3 cellular contexts compared by ENCODE assay signal in genomic region chr2:231489990-231490389, GRCh38.
A peak's percentile ranks its signal among the peaks of the same experiment; 100 is the strongest.
TF ChIP-seq lines count a peak whose summit lies in the region.

No MANE protein-coding gene starts in this region.

TF ChIP-seq in SK-N-SH, 30 proteins besides CTCF, POLR2A, EP300 and RAD21 (continued from another document):
- TF ChIP-seq FOXJ3 (CRISPR knock-in tag; IDR thresholded peaks at IDR 0.05) (no peak), GABPA (IDR thresholded peaks at IDR 0.05; ENCODE audit: low read depth) (no peak), SIN3A (IDR thresholded peaks at IDR 0.05; ENCODE audit: borderline replicate concordance, low read depth, low read length) (no peak), FOXM1 (IDR thresholded peaks at IDR 0.05; ENCODE audit: low read depth) (no peak), RFX5 (IDR thresholded peaks at IDR 0.05; ENCODE audit: low read length) (no peak), SMC3 (IDR thresholded peaks at IDR 0.05; ENCODE audit: low read depth, low read length) (no peak)

TF ChIP-seq in SK-N-SH treated with all-trans-retinoic acid at 6 μM for 48 hours, 23 proteins besides CTCF, POLR2A, EP300 and RAD21 (continued from another document):
- TF ChIP-seq CSRNP3 (CRISPR knock-in tag; IDR thresholded peaks at IDR 0.05) (no peak), BACH2 (CRISPR knock-in tag; IDR thresholded peaks at IDR 0.05; ENCODE audit: borderline replicate concordance) (no peak), TSHZ2 (CRISPR knock-in tag; IDR thresholded peaks at IDR 0.05) (no peak), ZNF8 (CRISPR knock-in tag; IDR thresholded peaks at IDR 0.05) (no peak), PPARA (CRISPR knock-in tag; IDR thresholded peaks at IDR 0.05; ENCODE audit: borderline replicate concordance) (no peak), POU6F1 (CRISPR knock-in tag; IDR thresholded peaks at IDR 0.05; ENCODE audit: borderline replicate concordance, low read depth) (no peak), OSR1 (CRISPR knock-in tag; IDR thresholded peaks at IDR 0.05) (no peak), ZNF565 (CRISPR knock-in tag; conservative IDR thresholded peaks at IDR 0.05; ENCODE audit: low read depth) (no peak), ISL1 (CRISPR knock-in tag; IDR thresholded peaks at IDR 0.05) (no peak), SNAI2 (CRISPR knock-in tag; IDR thresholded peaks at IDR 0.05) (no peak), ESRRG (CRISPR knock-in tag; IDR thresholded peaks at IDR 0.05) (no peak), CREB5 (CRISPR knock-in tag; IDR thresholded peaks at IDR 0.05; ENCODE audit: low read depth) (no peak), GLIS3 (CRISPR knock-in tag; IDR thresholded peaks at IDR 0.05) (no peak), ZFP30 (CRISPR knock-in tag; IDR thresholded peaks at IDR 0.05) (no peak)

TF ChIP-seq in K562, 482 proteins besides CTCF, POLR2A, EP300 and RAD21:
- TF ChIP-seq KDM4B (IDR thresholded peaks at IDR 0.05; ENCODE audit: borderline replicate concordance in 2 of 2, low read depth in 1 of 2): no peak
- no peak for TF ChIP-seq ZNF274 (IDR thresholded peaks at IDR 0.05; ENCODE audit: borderline replicate concordance, low read depth, low read length)
- no peak for TF ChIP-seq MEIS2 (IDR thresholded peaks at IDR 0.05; ENCODE audit: partially characterized antibody)
- TF ChIP-seq ZNF280A (IDR thresholded peaks at IDR 0.05; ENCODE audit: low read depth, partially characterized antibody): peak; percentile 9
- TF ChIP-seq RFX1 (IDR thresholded peaks at IDR 0.05): no peak
- no peak for TF ChIP-seq ZNF764 (CRISPR knock-in tag; IDR thresholded peaks at IDR 0.05; ENCODE audit: low read depth)
- no peak for TF ChIP-seq CCAR2 (IDR thresholded peaks at IDR 0.05; ENCODE audit: low read depth, low read length)
- TF ChIP-seq ZNF717 (CRISPR knock-in tag; IDR thresholded peaks at IDR 0.05): no peak
- TF ChIP-seq ZBTB33 (CRISPR knock-in tag; IDR thresholded peaks at IDR 0.05): peak; percentile 63; the same call in 1 of the 2 replicates
